In the genomic region with DNA sequence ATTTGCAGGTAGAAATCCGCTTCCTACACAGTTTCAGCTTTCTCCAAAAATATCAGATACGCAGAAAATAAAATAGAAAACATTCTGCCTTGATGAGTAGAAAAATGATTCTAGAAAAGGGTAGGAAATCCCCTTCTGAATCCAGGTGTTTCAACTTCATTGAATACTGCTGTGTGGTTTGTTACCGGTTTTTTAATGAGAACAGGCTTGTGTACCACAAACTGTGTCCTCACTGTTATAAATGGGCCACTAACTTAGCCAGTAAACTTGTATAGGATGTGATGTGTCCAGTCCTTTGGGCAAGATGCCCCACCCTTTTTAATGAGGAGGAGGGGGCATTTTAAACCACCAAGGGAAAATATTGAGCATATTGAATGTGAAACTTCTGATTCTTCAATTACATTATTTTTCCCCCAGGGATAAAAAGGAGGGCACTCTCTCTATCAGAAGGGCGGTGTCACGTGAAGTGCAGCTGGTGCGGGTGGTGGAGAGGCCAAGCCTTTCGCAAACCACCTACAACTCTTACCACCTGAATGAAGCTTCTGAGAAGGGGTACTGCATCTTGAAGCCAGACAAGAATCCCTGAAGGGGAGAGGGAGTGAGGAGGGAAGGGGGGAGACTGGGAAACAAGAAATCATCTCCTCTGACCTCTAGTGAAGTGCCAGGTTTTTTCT, we compare ENCODE assay signal across 8 cellular contexts. TPM values are rescaled to one million over a fixed set of nuclear protein-coding genes. Genes with fewer than 3 reads are reported as not detected.
DNase-seq lines count a peak whose midpoint lies in the region; ATAC-seq and TF ChIP-seq lines count a peak whose summit lies in the region.

No MANE protein-coding gene starts in this region.

- no peaks in the 10 kb centered on the region for H3K9me2 ChIP-seq in SU-DHL-6 (replicated peaks; ENCODE audit: insufficient read depth, low read length)

- peaks cover 4% of the 10 kb centered on the region for H3K4me1 ChIP-seq in psoas muscle

- no peaks in the 10 kb centered on the region for H3K27me3 ChIP-seq in SU-DHL-6 (ENCODE audit: low read length)
- peaks cover 0 to 3% (median 0%) of the 10 kb centered on the region in 3 donors for H3K27me3 ChIP-seq in psoas muscle (ENCODE audit: insufficient read depth in 3 of 3, low read length in 2 of 3)

- peak overlapping the region; percentile 66 for H3K9ac ChIP-seq in SU-DHL-6 (ENCODE audit: low read length)

- DNase-seq in COLO668 (lab: John Stamatoyannopoulos, UW; ENCODE audit: unreplicated experiment): peak; percentile 53
- peak in 41 of 42 donors; percentile 34 to 81 (median 62) for DNase-seq in head of caudate nucleus
- DNase-seq in psoas muscle: no peak
- DNase-seq in A172 (ENCODE audit: low spot score): no peak

- no peaks in the 10 kb centered on the region for H3K36me3 ChIP-seq in SU-DHL-6 (ENCODE audit: low read length)
- H3K36me3 ChIP-seq in psoas muscle (ENCODE audit: insufficient read depth in 1 of 2, low read depth in 1 of 2): no peaks in the 10 kb centered on the region

- H3K9me3 ChIP-seq in SU-DHL-6 (ENCODE audit: insufficient read depth, low read length) (no peaks in the 10 kb centered on the region), psoas muscle (no peaks in the 10 kb centered on the region)

- H4K20me1 ChIP-seq in SU-DHL-6 (ENCODE audit: low read depth, low read length): no peaks in the 10 kb centered on the region

- TF ChIP-seq CTCF in SU-DHL-6 (IDR thresholded peaks at IDR 0.05; ENCODE audit: insufficient read depth, low read length, poor library complexity, severe bottlenecking) (no peak), psoas muscle (IDR thresholded peaks at IDR 0.05) (no peak)

- H3K27ac ChIP-seq in SU-DHL-6 (ENCODE audit: low read depth, low read length): peak overlapping the region; percentile 92
- H3K27ac ChIP-seq in psoas muscle: no peak overlapping the region

- H3K4me2 ChIP-seq in SU-DHL-6 (ENCODE audit: low read depth, low read length, poor library complexity, severe bottlenecking): peak overlapping the region; percentile 82

- WGBS in psoas muscle, 3 donors: 39 to 50% (median 43%) methylated on average over 7 of the region's 7 CpGs

- H3K79me2 ChIP-seq in SU-DHL-6 (ENCODE audit: insufficient read depth, low read length): no peaks in the 10 kb centered on the region

- ATAC-seq in GM19025 (IDR thresholded peaks at IDR 0.05; ENCODE audit: low read depth, unreplicated experiment): peak; percentile 40
- peak; percentile 39 for ATAC-seq in HG03064 (IDR thresholded peaks at IDR 0.05; ENCODE audit: low read depth, unreplicated experiment)
- ATAC-seq in psoas muscle: peak in 1 of 4 donors; percentile 53
- ATAC-seq in activated CD4-positive, CD25-positive, alpha-beta regulatory T cell treated with anti-CD3 and anti-CD28 coated beads, Interleukin-2, amount 50 U/mL, for 24 hours: no peak

- intact Hi-C loops in head of caudate nucleus (cut with DNase I) (loop anchor here (10.0 kb wide), 1 partner anchor 425 kb away; no protein-coding TSS in a partner anchor), psoas muscle (cut with DNase I) (no loop called here)

- H3K4me3 ChIP-seq in SU-DHL-6 (ENCODE audit: insufficient read depth, low read length, poor library complexity, severe bottlenecking) (peak overlapping the region; percentile 59), psoas muscle (peak overlapping the region; percentile 74)

- H2AFZ ChIP-seq in SU-DHL-6 (ENCODE audit: low read depth, low read length, severe bottlenecking): peak overlapping the region; percentile 31

- peaks cover 33% of the 10 kb centered on the region for H3F3A ChIP-seq in SU-DHL-6 (ENCODE audit: insufficient read depth)

RNA-seq across cellular contexts. Expression of gene CXXC4, which starts 4.5 kb away (rescaled TPM):
- under 1 TPM; 0.08 to 0.36 (median 0.14) TPM for total RNA-seq in psoas muscle
- polyA plus RNA-seq in psoas muscle: under 1 TPM; 0.05 to 0.10 (median 0.08) TPM
- total RNA-seq in A172 (2014; rRNA removed; shearing (Covaris generic)): 0.28 and 0.48 TPM in 2 replicates

Comparison
In these comparisons a context has a peak if more than half of its experiments do, and no peak if none do; other contexts are left out.
1. DNase-seq: peak in COLO668 (single experiment) and head of caudate nucleus (41 of 42); none in psoas muscle (0 of 2) and A172 (single experiment).
2. ATAC-seq: peak in GM19025 (single experiment) and HG03064 (single experiment); none in activated CD4-positive, CD25-positive, alpha-beta regulatory T cell treated with anti-CD3 and anti-CD28 coated beads, Interleukin-2, amount 50 U/mL, for 24 hours (0 of 2).